In the genomic region with DNA sequence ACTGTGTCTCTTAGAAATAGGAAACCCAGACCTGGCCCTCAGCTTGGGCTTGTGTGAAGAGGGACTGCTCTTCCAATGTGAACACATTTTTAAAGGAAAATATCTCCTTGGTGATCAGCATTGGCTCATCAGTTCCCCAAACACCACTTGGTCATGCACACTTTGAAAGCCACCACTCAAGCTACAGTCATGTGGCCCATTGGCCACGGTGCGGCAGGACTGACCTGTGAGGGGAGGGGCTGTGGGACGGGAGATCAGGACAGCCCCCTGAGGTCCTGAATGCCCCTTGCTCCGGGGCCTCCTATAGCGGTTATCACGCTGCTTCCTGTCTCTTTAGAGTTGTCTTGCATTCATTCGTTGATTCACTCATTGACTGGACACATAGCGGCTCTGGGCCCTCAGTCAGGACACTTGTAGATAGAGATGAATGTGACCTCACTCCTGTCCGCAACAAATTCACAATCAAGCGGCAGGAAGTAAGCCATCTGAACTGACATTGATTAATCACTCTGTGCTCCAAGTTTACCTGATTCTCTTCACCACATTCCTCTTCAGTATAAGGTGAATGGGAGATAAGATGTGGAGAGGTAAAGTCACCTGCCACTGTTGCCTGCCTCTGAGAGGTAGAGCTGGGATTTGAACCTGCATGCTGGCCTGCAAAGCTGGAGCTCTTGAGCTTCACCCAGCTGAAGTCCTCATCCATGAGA, we compare ENCODE assay signal across 1 cellular context.
TF ChIP-seq lines count a peak whose summit lies in the region.

No MANE protein-coding gene starts in this region.

TF ChIP-seq in IMR-90, 13 proteins besides CTCF, POLR2A, EP300 and RAD21:
- TF ChIP-seq FOS (IDR thresholded peaks at IDR 0.05; ENCODE audit: low read depth, low read length), result no peak
- no peak for TF ChIP-seq CHD1 (IDR thresholded peaks at IDR 0.05; ENCODE audit: low read depth, low read length)
- TF ChIP-seq MAZ (IDR thresholded peaks at IDR 0.05; ENCODE audit: borderline replicate concordance, low read depth, low read length), result no peak
- TF ChIP-seq, protein P1, sequence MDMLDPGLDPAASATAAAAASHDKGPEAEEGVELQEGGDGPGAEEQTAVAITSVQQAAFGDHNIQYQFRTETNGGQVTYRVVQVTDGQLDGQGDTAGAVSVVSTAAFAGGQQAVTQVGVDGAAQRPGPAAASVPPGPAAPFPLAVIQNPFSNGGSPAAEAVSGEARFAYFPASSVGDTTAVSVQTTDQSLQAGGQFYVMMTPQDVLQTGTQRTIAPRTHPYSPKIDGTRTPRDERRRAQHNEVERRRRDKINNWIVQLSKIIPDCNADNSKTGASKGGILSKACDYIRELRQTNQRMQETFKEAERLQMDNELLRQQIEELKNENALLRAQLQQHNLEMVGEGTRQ (IDR thresholded peaks at IDR 0.05; ENCODE audit: low read depth, low read length), result no peak
- TF ChIP-seq BHLHE40 (IDR thresholded peaks at IDR 0.05; ENCODE audit: low read depth, low read length), result no peak
- TF ChIP-seq, protein P2, sequence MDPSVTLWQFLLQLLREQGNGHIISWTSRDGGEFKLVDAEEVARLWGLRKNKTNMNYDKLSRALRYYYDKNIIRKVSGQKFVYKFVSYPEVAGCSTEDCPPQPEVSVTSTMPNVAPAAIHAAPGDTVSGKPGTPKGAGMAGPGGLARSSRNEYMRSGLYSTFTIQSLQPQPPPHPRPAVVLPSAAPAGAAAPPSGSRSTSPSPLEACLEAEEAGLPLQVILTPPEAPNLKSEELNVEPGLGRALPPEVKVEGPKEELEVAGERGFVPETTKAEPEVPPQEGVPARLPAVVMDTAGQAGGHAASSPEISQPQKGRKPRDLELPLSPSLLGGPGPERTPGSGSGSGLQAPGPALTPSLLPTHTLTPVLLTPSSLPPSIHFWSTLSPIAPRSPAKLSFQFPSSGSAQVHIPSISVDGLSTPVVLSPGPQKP (IDR thresholded peaks at IDR 0.05; ENCODE audit: borderline replicate concordance, low read depth, low read length), result no peak
- TF ChIP-seq RFX5 (IDR thresholded peaks at IDR 0.05; ENCODE audit: low read depth, low read length), result no peak
- TF ChIP-seq SMC3 (IDR thresholded peaks at IDR 0.05; ENCODE audit: low read depth, low read length), result no peak
- TF ChIP-seq CEBPB (IDR thresholded peaks at IDR 0.05; ENCODE audit: low read depth, low read length), result no peak
- no peak for TF ChIP-seq MXI1 (IDR thresholded peaks at IDR 0.05; ENCODE audit: borderline replicate concordance, low read depth, low read length)
- no peak for TF ChIP-seq NFE2L2 (IDR thresholded peaks at IDR 0.05; ENCODE audit: low read depth, low read length)
- no peak for TF ChIP-seq MAFK (IDR thresholded peaks at IDR 0.05; ENCODE audit: low read depth, low read length)
- no peak for TF ChIP-seq RCOR1 (IDR thresholded peaks at IDR 0.05; ENCODE audit: insufficient replicate concordance, low read length)
